ENCODE assay signal across 19 cellular contexts in the genomic region with DNA sequence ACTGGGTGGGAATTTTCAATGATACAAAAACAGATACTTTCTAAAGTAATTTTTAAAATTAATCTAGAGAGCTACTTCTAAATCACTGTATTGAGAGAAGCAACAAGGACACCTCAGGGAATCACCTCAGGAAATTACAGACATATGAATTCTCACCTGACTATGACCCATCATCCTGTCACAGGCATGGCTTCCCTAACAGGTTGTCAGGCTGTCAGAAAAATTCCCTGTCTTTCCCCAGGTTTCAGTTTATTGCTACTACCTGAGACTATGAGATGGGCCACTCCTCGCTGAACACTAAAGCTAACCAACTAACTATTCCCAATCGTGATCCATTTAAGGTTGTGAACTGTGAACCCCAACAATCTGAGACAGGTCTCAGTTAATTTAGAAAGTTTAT.
"Had no signal": no experiment of that assay in that cellular context is flagged by ENCODE, and none has a peak within 500 bp of the region (broad histone marks: within the 10 kb centered on the region; RNA-seq: fewer than 3 reads in every experiment).

No MANE protein-coding gene starts in this region.

- H3K4me3 Mint-ChIP-seq: activated naive CD8-positive, alpha-beta T cell; activated T-cell treated with anti-CD3 and anti-CD28 coated beads, Interleukin-2, amount 50 U/mL, for 72 hours; dendritic cell treated with granulocyte-macrophage colony-stimulating factor and Interleukin-4, amounts not matched to agents 40 ng/mL and 50 ng/mL, for 4 days; naive thymus-derived CD8-positive, alpha-beta T cell; stimulated activated effector memory CD8-positive, alpha-beta T cell treated with anti-CD3 and anti-CD28 coated beads, Interleukin-12 subunit alpha, Interleukin-12 subunit beta, amount 100 ng/mL, for 72 hours; T-cell had no signal

- H3K9me3 Mint-ChIP-seq: activated T-cell treated with anti-CD3 and anti-CD28 coated beads, Interleukin-2, amount 50 U/mL, for 72 hours; dendritic cell treated with granulocyte-macrophage colony-stimulating factor and Interleukin-4, amounts not matched to agents 40 ng/mL and 50 ng/mL, for 4 days; naive thymus-derived CD8-positive, alpha-beta T cell; stimulated activated effector memory CD8-positive, alpha-beta T cell treated with anti-CD3 and anti-CD28 coated beads, Interleukin-12 subunit alpha, Interleukin-12 subunit beta, amount 100 ng/mL, for 72 hours; T-cell had no signal

- H3K36me3 Mint-ChIP-seq: naive thymus-derived CD8-positive, alpha-beta T cell; stimulated activated effector memory CD8-positive, alpha-beta T cell treated with anti-CD3 and anti-CD28 coated beads, Interleukin-12 subunit alpha, Interleukin-12 subunit beta, amount 100 ng/mL, for 72 hours; T-cell had no signal

- H3K27me3 ChIP-seq: cardiac muscle cell, hepatocyte, neutrophil, testis, upper lobe of left lung had no signal

- ATAC-seq: activated CD4-positive, CD25-positive, alpha-beta regulatory T cell treated with anti-CD3 and anti-CD28 coated beads, Interleukin-2, amount 50 U/mL, for 24 hours; activated T-cell treated with anti-CD3 and anti-CD28 coated beads, Interleukin-2, amount 50 U/mL, for 72 hours; naive thymus-derived CD8-positive, alpha-beta T cell; pancreas; sciatic nerve; stimulated activated effector memory CD8-positive, alpha-beta T cell treated with anti-CD3 and anti-CD28 coated beads, Interleukin-12 subunit alpha, Interleukin-12 subunit beta, amount 100 ng/mL, for 72 hours; T-cell had no signal

- H3K9me3 ChIP-seq: left ventricle myocardium inferior, neutrophil, pancreas, testis, upper lobe of left lung had no signal

- H3K27me3 Mint-ChIP-seq: activated naive CD8-positive, alpha-beta T cell; dendritic cell treated with granulocyte-macrophage colony-stimulating factor and Interleukin-4, amounts not matched to agents 40 ng/mL and 50 ng/mL, for 4 days; naive thymus-derived CD8-positive, alpha-beta T cell; T-cell had no signal

- H3K27ac Mint-ChIP-seq: activated naive CD8-positive, alpha-beta T cell; activated T-cell treated with anti-CD3 and anti-CD28 coated beads, Interleukin-2, amount 50 U/mL, for 72 hours; dendritic cell treated with granulocyte-macrophage colony-stimulating factor and Interleukin-4, amounts not matched to agents 40 ng/mL and 50 ng/mL, for 4 days; stimulated activated effector memory CD8-positive, alpha-beta T cell treated with anti-CD3 and anti-CD28 coated beads, Interleukin-12 subunit alpha, Interleukin-12 subunit beta, amount 100 ng/mL, for 72 hours; T-cell had no signal

- DNase-seq: activated effector memory CD4-positive, alpha-beta T cell treated with anti-CD3 and anti-CD28 coated beads, Interleukin-2, amount 50 U/mL, for 16 hours; activated T-cell treated with anti-CD3 and anti-CD28 coated beads, Interleukin-2, amount 50 U/mL, for 72 hours; effector CD8-positive, alpha-beta T cell; left ventricle myocardium inferior; naive thymus-derived CD8-positive, alpha-beta T cell; pancreas; stimulated activated CD4-positive, alpha-beta T cell treated with anti-CD3 and anti-CD28 coated beads, Interleukin-4, amount 100 ng/mL, for 24 hours; T-cell; T-helper 9 cell; testis; upper lobe of left lung had no signal

- H3K4me2 ChIP-seq: hepatocyte had no signal

- H3K4me1 ChIP-seq: pancreas, testis had no signal

- H3K79me2 ChIP-seq: hepatocyte had no signal

- H3K4me3 ChIP-seq: cardiac muscle cell, hepatocyte, left ventricle myocardium inferior, pancreas, testis, upper lobe of left lung had no signal

- H2AFZ ChIP-seq: hepatocyte had no signal

- H3K27ac ChIP-seq: cardiac muscle cell, hepatocyte, left ventricle myocardium inferior, neutrophil, pancreas, testis, upper lobe of left lung had no signal

- H3K36me3 ChIP-seq: cardiac muscle cell, left ventricle myocardium inferior, neutrophil, pancreas, upper lobe of left lung had no signal

- H3K4me1 Mint-ChIP-seq: stimulated activated effector memory CD8-positive, alpha-beta T cell treated with anti-CD3 and anti-CD28 coated beads, Interleukin-12 subunit alpha, Interleukin-12 subunit beta, amount 100 ng/mL, for 72 hours had no signal
